In the genomic region with DNA sequence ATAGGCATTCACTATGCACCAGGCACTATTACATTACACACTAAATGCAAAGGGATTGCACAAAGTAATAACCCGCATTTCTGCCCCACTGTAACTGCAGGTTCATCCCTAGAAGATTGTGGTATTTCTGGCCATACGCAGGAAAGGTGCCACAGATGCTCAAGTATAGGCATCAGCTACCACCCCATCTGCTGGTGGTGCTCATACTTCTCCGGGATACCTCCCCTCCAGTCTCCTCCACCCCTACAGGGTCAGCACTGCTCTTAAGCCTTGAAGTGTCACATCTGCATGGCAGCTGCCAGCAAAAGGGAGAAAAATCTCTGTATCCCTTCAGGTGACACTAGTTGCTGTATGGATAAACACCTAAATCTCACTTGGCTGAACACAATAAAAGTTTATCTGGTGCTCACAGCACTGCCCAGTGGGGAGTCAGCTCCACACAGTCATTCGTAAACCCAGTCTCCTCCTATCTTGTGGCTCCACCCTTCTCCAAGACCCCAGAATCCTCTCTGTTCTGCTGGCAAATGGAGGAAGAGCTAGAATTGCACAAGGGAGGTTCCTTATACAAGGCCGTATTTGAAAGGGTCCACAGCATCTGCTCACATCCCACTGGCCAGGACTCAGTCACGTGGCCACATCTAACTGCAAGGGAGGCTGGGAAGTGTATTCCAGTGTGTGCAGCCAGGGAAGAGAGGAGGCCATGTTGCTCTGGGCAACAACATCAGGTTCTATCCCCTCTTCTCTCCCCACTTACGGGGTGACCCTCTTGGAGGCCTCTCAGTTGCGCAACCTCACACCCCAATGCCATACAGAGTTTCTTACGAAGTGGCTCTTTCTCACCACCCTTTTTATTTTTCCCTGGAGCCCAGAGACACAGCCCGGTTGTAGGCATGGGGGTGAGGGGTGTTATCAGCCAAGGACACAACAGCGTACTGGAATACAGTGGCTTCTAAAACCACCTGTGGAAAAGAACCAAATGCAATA, we compare ENCODE assay signal across 1 cellular context.
TF ChIP-seq lines count a peak whose summit lies in the region.

No MANE protein-coding gene starts in this region.

TF ChIP-seq in WTC11, 78 proteins besides CTCF, POLR2A, EP300 and RAD21 (continued from another document):
- TF ChIP-seq, protein P1, sequence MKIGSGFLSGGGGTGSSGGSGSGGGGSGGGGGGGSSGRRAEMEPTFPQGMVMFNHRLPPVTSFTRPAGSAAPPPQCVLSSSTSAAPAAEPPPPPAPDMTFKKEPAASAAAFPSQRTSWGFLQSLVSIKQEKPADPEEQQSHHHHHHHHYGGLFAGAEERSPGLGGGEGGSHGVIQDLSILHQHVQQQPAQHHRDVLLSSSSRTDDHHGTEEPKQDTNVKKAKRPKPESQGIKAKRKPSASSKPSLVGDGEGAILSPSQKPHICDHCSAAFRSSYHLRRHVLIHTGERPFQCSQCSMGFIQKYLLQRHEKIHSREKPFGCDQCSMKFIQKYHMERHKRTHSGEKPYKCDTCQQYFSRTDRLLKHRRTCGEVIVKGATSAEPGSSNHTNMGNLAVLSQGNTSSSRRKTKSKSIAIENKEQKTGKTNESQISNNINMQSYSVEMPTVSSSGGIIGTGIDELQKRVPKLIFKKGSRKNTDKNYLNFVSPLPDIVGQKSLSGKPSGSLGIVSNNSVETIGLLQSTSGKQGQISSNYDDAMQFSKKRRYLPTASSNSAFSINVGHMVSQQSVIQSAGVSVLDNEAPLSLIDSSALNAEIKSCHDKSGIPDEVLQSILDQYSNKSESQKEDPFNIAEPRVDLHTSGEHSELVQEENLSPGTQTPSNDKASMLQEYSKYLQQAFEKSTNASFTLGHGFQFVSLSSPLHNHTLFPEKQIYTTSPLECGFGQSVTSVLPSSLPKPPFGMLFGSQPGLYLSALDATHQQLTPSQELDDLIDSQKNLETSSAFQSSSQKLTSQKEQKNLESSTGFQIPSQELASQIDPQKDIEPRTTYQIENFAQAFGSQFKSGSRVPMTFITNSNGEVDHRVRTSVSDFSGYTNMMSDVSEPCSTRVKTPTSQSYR (CRISPR knock-in tag; IDR thresholded peaks at IDR 0.05), result no peak
- TF ChIP-seq NFYB (CRISPR knock-in tag; conservative IDR thresholded peaks at IDR 0.05; ENCODE audit: low read depth) (0 out of 2 replicates have a peak, but pooled peaks have one; percentile 18), NFE2L1 (CRISPR knock-in tag; IDR thresholded peaks at IDR 0.05) (no peak)
- TF ChIP-seq, protein P2, sequence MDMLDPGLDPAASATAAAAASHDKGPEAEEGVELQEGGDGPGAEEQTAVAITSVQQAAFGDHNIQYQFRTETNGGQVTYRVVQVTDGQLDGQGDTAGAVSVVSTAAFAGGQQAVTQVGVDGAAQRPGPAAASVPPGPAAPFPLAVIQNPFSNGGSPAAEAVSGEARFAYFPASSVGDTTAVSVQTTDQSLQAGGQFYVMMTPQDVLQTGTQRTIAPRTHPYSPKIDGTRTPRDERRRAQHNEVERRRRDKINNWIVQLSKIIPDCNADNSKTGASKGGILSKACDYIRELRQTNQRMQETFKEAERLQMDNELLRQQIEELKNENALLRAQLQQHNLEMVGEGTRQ (CRISPR knock-in tag; IDR thresholded peaks at IDR 0.05), result peak; percentile 63
- TF ChIP-seq, protein P3, sequence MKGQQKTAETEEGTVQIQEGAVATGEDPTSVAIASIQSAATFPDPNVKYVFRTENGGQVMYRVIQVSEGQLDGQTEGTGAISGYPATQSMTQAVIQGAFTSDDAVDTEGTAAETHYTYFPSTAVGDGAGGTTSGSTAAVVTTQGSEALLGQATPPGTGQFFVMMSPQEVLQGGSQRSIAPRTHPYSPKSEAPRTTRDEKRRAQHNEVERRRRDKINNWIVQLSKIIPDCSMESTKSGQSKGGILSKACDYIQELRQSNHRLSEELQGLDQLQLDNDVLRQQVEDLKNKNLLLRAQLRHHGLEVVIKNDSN (CRISPR knock-in tag; IDR thresholded peaks at IDR 0.05), result 0 out of 2 replicates have a peak, but pooled peaks have one; percentile 35
TF ChIP-seq in WTC11: peak in this region for 3.
